8 cellular contexts compared by ENCODE assay signal in the genomic region with DNA sequence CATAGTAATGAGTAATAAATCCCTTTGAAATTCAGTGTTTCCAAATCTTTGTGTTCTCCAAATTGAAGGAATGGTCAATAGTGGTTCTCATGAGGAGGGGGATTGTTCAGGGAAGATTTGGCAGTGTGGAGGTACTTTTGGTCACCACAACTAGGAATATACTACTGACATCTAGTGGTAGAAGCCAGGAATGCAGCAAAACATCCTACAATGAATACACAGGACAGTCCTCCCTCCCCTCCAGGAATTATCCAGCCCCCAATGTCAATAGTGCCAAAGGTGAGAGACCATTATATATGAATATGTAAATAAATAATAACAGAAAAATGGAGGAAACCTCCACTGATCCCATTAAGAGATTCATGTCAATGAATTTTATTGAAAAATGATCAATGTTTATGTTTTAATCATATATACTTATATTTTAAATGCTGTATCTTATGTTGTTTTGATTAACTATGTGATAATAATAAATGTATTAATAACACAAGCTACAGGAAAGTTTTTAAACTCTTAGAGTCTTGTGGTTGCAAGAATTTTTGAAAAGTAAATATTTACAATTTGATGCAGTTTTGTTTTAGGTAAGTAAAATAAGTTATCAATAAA. TPM values are rescaled to one million over a fixed set of nuclear protein-coding genes. Genes with fewer than 3 reads are reported as not detected.
DNase-seq lines count a peak whose midpoint lies in the region; ATAC-seq and TF ChIP-seq lines count a peak whose summit lies in the region.

No MANE protein-coding gene starts in this region.

- H3K9me3 ChIP-seq in MM.1S (replicated peaks; ENCODE audit: insufficient read depth, low read length) = no peaks in the 10 kb centered on the region
- H3K9me3 ChIP-seq in sigmoid colon = no peaks in the 10 kb centered on the region

- H4K20me1 ChIP-seq in MM.1S (ENCODE audit: insufficient read depth, low read length) = no peaks in the 10 kb centered on the region

- no peak overlapping the region for H2AFZ ChIP-seq in MM.1S (ENCODE audit: low read length)

- intact Hi-C loops in sigmoid colon (cut with DNase I) = loop anchor here (5.0 to 10.0 kb wide), 4 partner anchors 71 to 897 kb away; no protein-coding TSS in a partner anchor

- H3F3A ChIP-seq in MM.1S (ENCODE audit: insufficient read depth, low read length) = no peaks in the 10 kb centered on the region

- peak; percentile 78 for ATAC-seq in GM18858 (IDR thresholded peaks at IDR 0.05; ENCODE audit: unreplicated experiment)
- ATAC-seq in HG03571 (IDR thresholded peaks at IDR 0.05; ENCODE audit: unreplicated experiment) = no peak

- H3K27me3 ChIP-seq in MM.1S (replicated peaks; ENCODE audit: insufficient read depth, low read length) (no peaks in the 10 kb centered on the region), sigmoid colon (no peaks in the 10 kb centered on the region)

- TF ChIP-seq CTCF in MM.1S (IDR thresholded peaks at IDR 0.05; ENCODE audit: low read length) (peak; percentile 57), sigmoid colon (IDR thresholded peaks at IDR 0.05) (peak; percentile 18 to 54 (median 39))

- H3K27ac ChIP-seq in MM.1S (ENCODE audit: low read length) (no peak overlapping the region), sigmoid colon (no peak overlapping the region)

- no peaks in the 10 kb centered on the region for H3K9me2 ChIP-seq in MM.1S (replicated peaks; ENCODE audit: insufficient read depth, low read length)

- H3K4me2 ChIP-seq in MM.1S (ENCODE audit: low read depth, low read length) = no peak overlapping the region

- H3K79me2 ChIP-seq in MM.1S (ENCODE audit: low read length) = no peaks in the 10 kb centered on the region

- DNase-seq in COR-L47 (lab: John Stamatoyannopoulos, UW) = peak; percentile 8
- peak; percentile 27 for DNase-seq in MM.1S
- DNase-seq in SW480 (ENCODE audit: low spot score) = peak; percentile 22
- peak; percentile 15 for DNase-seq in germinal center (ENCODE audit: low spot score)
- no peak for DNase-seq in sigmoid colon
- no peak for DNase-seq in foreskin melanocyte

- H3K9ac ChIP-seq in MM.1S (ENCODE audit: low read length) = no peak overlapping the region

- TF ChIP-seq POLR2A in sigmoid colon (IDR thresholded peaks at IDR 0.05) = no peak

- H3K4me1 ChIP-seq in MM.1S (ENCODE audit: low read length) = no peaks in the 10 kb centered on the region
- no peaks in the 10 kb centered on the region for H3K4me1 ChIP-seq in sigmoid colon

- H3K4me3 ChIP-seq in MM.1S (ENCODE audit: low read length) (no peak overlapping the region), sigmoid colon (no peak overlapping the region)

- no peak for TF ChIP-seq EP300 in sigmoid colon (IDR thresholded peaks at IDR 0.05)

- H3K36me3 ChIP-seq in MM.1S (replicated peaks; ENCODE audit: insufficient read depth, low read length) (no peaks in the 10 kb centered on the region), sigmoid colon (no peaks in the 10 kb centered on the region)

RNA-seq across cellular contexts. Expression of gene FAM9A, which starts 14.4 kb away (rescaled TPM):
- total RNA-seq in sigmoid colon = not detected
- not detected for polyA plus RNA-seq in sigmoid colon

Comparison
In these comparisons a context has a peak if more than half of its experiments do, and no peak if none do; other contexts are left out.
1. DNase-seq: peak in COR-L47 (single experiment), MM.1S (single experiment), SW480 (single experiment) and germinal center (single experiment); none in sigmoid colon (single experiment) and foreskin melanocyte (single experiment).